In genomic region chr1:66143661-66144060, GRCh38 we compare ENCODE assay signal across 28 cellular contexts.
"Had no signal": no experiment of that assay in that cellular context is flagged by ENCODE, and none has a peak within 500 bp of the region (broad histone marks: within the 10 kb centered on the region; RNA-seq: fewer than 3 reads in every experiment).

No MANE protein-coding gene starts in this region.

- H3K4me3 ChIP-seq: coronary artery, gastrocnemius medialis, pancreas, prostate gland, transverse colon had no signal

- H3K27ac ChIP-seq: coronary artery, gastrocnemius medialis, pancreas, prostate gland, transverse colon had no signal

- H3K4me1 ChIP-seq: gastrocnemius medialis, pancreas, prostate gland had no signal

- ATAC-seq: activated CD8-positive, alpha-beta memory T cell treated with anti-CD3 and anti-CD28 coated beads, Interleukin-2, amount 10 ng/mL, durations not matched to agents 7 days and 5 days; activated CD8-positive, alpha-beta T cell treated with anti-CD3 and anti-CD28 coated beads for 36 hours; activated naive CD4-positive, alpha-beta T cell treated with anti-CD3 and anti-CD28 coated beads, Interleukin-2, amount 50 U/mL, for 72 hours; effector memory CD8-positive, alpha-beta T cell; gastrocnemius medialis; left cardiac atrium; left ventricle myocardium superior; naive thymus-derived CD4-positive, alpha-beta T cell; pancreas; sciatic nerve; stimulated activated memory B cell treated with anti-CD40 and anti-IgM and Interleukin-4, amounts not matched to agents 10 μg/mL and 1 μg/mL and 100 μg/mL, for 72 hours had no signal

- H3K27me3 ChIP-seq: gastrocnemius medialis, pancreas, transverse colon had no signal

- H3K36me3 ChIP-seq: gastrocnemius medialis, pancreas, prostate gland, transverse colon had no signal

- DNase-seq: activated B cell treated with CpG ODN at 0.5 μM for 24 hours; activated CD4-positive, alpha-beta T cell treated with anti-CD3 and anti-CD28 coated beads, Interleukin-2, amount 50 U/mL, for 1 hour; activated CD8-positive, alpha-beta memory T cell treated with anti-CD3 and anti-CD28 coated beads, Interleukin-2, amount 10 ng/mL, durations not matched to agents 7 days and 5 days; activated CD8-positive, alpha-beta T cell treated with anti-CD3 and anti-CD28 coated beads for 36 hours; activated naive CD4-positive, alpha-beta T cell; activated T-cell treated with anti-CD3 and anti-CD28 coated beads, Interleukin-2, amount 50 U/mL, for 48 hours; cerebellar nuclear complex; effector memory CD8-positive, alpha-beta T cell; erythroblast; gastrocnemius medialis; glutamatergic neuron; hippocampal formation; left cardiac atrium; left ventricle myocardium superior; naive thymus-derived CD4-positive, alpha-beta T cell; pancreas; retina; small intestine; stimulated activated CD4-positive, alpha-beta T cell treated with anti-CD3 and anti-CD28 coated beads, Interleukin-4, amount 100 ng/mL, for 4 hours; stimulated activated CD8-positive, alpha-beta memory T cell treated with anti-CD3 and anti-CD28 coated beads, Interleukin-4, amount 100 ng/mL, for 48 hours; stimulated activated naive CD8-positive, alpha-beta T cell treated with anti-CD3 and anti-CD28 coated beads, Interleukin-15, amount 100 ng/mL, for 72 hours; substantia nigra; transverse colon had no signal
